ENCODE assay signal across 1 cellular context in genomic region chr6:158023597-158023939, GRCh38.
TF ChIP-seq lines count a peak whose summit lies in the region.

No MANE protein-coding gene starts in this region.

TF ChIP-seq in HepG2, 621 proteins besides CTCF, POLR2A, EP300 and RAD21 (continued from another document and continues in another):
- TF ChIP-seq KIAA2018 (CRISPR knock-in tag; IDR thresholded peaks at IDR 0.05; ENCODE audit: borderline replicate concordance) (no peak), ARID2 (CRISPR knock-in tag; IDR thresholded peaks at IDR 0.05; ENCODE audit: borderline replicate concordance) (no peak), ARID4A (CRISPR knock-in tag; IDR thresholded peaks at IDR 0.05; ENCODE audit: borderline replicate concordance) (no peak), ZNF639 (CRISPR knock-in tag; conservative IDR thresholded peaks at IDR 0.05) (no peak), ZNF550 (CRISPR knock-in tag; IDR thresholded peaks at IDR 0.05; ENCODE audit: borderline replicate concordance) (no peak), ZNF678 (CRISPR knock-in tag; IDR thresholded peaks at IDR 0.05) (no peak), SIN3B (IDR thresholded peaks at IDR 0.05; ENCODE audit: low read length) (no peak), MAFK (conservative IDR thresholded peaks at IDR 0.05 in 1 of 2, IDR thresholded peaks at IDR 0.05 in 1 of 2; ENCODE audit: low read length in 2 of 2) (no peak), MAFF (IDR thresholded peaks at IDR 0.05; ENCODE audit: low read depth, low read length) (no peak), NFKB2 (CRISPR knock-in tag; IDR thresholded peaks at IDR 0.05; ENCODE audit: borderline replicate concordance) (no peak), ZNF562 (CRISPR knock-in tag; IDR thresholded peaks at IDR 0.05; ENCODE audit: borderline replicate concordance) (no peak), ZNF224 (CRISPR knock-in tag; IDR thresholded peaks at IDR 0.05) (no peak), ZNF567 (CRISPR knock-in tag; IDR thresholded peaks at IDR 0.05; ENCODE audit: borderline replicate concordance) (no peak), ATF5 (CRISPR knock-in tag; IDR thresholded peaks at IDR 0.05; ENCODE audit: low read depth) (no peak), NONO (IDR thresholded peaks at IDR 0.05) (no peak), NONO (CRISPR knock-in tag; conservative IDR thresholded peaks at IDR 0.05) (0 out of 2 replicates have a peak, but pooled peaks have one; percentile 31), LCORL (IDR thresholded peaks at IDR 0.05) (no peak), LCORL (CRISPR knock-in tag; IDR thresholded peaks at IDR 0.05) (no peak), ZHX2 (IDR thresholded peaks at IDR 0.05; ENCODE audit: low read depth) (no peak), ZHX2 (CRISPR knock-in tag; IDR thresholded peaks at IDR 0.05; ENCODE audit: borderline replicate concordance) (no peak), GMEB2 (CRISPR knock-in tag; IDR thresholded peaks at IDR 0.05; ENCODE audit: low read depth) (no peak), SALL2 (CRISPR knock-in tag; IDR thresholded peaks at IDR 0.05) (no peak), ZNF839 (CRISPR knock-in tag; IDR thresholded peaks at IDR 0.05; ENCODE audit: borderline replicate concordance) (no peak), NR2F1 (CRISPR knock-in tag; IDR thresholded peaks at IDR 0.05) (no peak), SOX13 (IDR thresholded peaks at IDR 0.05) (peak; percentile 64; the same call in 1 of the 2 replicates), SOX13 (CRISPR knock-in tag; conservative IDR thresholded peaks at IDR 0.05 in 1 of 2, IDR thresholded peaks at IDR 0.05 in 1 of 2) (peak in 1 of 2 experiments; percentile 94; a peak in 2 of 4 replicates), ZFY (CRISPR knock-in tag; IDR thresholded peaks at IDR 0.05) (no peak), HMG20A (CRISPR knock-in tag; IDR thresholded peaks at IDR 0.05; ENCODE audit: borderline replicate concordance) (no peak), ZNF709 (CRISPR knock-in tag; IDR thresholded peaks at IDR 0.05) (no peak), ZSCAN31 (CRISPR knock-in tag; IDR thresholded peaks at IDR 0.05; ENCODE audit: low read depth) (no peak), ZNF577 (CRISPR knock-in tag; IDR thresholded peaks at IDR 0.05; ENCODE audit: borderline replicate concordance, low read depth) (no peak), HMG20B (CRISPR knock-in tag; conservative IDR thresholded peaks at IDR 0.05) (0 out of 2 replicates have a peak, but pooled peaks have one; percentile 21), CENPBD1 (CRISPR knock-in tag; IDR thresholded peaks at IDR 0.05; ENCODE audit: borderline replicate concordance, low read depth) (no peak), NR2F2 (IDR thresholded peaks at IDR 0.05; ENCODE audit: borderline replicate concordance, low read depth) (no peak), SNAI1 (CRISPR knock-in tag; IDR thresholded peaks at IDR 0.05; ENCODE audit: borderline replicate concordance) (no peak), GABPA (IDR thresholded peaks at IDR 0.05; ENCODE audit: low read depth, low read length) (no peak), GABPA (CRISPR knock-in tag; IDR thresholded peaks at IDR 0.05; ENCODE audit: low read depth) (no peak)
